Comparison of ENCODE assay signal across 1 cellular context in genomic region chr9:132031869-132032583, GRCh38.
TF ChIP-seq lines count a peak whose summit lies in the region.

No MANE protein-coding gene starts in this region.

TF ChIP-seq in GM12878, 131 proteins besides CTCF, POLR2A, EP300 and RAD21:
- TF ChIP-seq KLF5 (IDR thresholded peaks at IDR 0.05; ENCODE audit: partially characterized antibody): no peak
- TF ChIP-seq, protein P1, sequence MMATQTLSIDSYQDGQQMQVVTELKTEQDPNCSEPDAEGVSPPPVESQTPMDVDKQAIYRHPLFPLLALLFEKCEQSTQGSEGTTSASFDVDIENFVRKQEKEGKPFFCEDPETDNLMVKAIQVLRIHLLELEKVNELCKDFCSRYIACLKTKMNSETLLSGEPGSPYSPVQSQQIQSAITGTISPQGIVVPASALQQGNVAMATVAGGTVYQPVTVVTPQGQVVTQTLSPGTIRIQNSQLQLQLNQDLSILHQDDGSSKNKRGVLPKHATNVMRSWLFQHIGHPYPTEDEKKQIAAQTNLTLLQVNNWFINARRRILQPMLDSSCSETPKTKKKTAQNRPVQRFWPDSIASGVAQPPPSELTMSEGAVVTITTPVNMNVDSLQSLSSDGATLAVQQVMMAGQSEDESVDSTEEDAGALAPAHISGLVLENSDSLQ (IDR thresholded peaks at IDR 0.05): peak; percentile 24; the same call in 1 of the 2 replicates
- TF ChIP-seq SPI1 (IDR thresholded peaks at IDR 0.05; ENCODE audit: borderline replicate concordance, insufficient read depth, low read depth, low read length): no peak
- TF ChIP-seq ZBTB33 (IDR thresholded peaks at IDR 0.05): no peak
- no peak for TF ChIP-seq CHD2 (IDR thresholded peaks at IDR 0.05; ENCODE audit: borderline replicate concordance, low read depth, low read length)
- TF ChIP-seq HDAC6 (IDR thresholded peaks at IDR 0.05; ENCODE audit: unreplicated experiment): no peak
- TF ChIP-seq ZNF24 (IDR thresholded peaks at IDR 0.05): peak; percentile 84
- TF ChIP-seq ZBTB40 (IDR thresholded peaks at IDR 0.05; ENCODE audit: borderline replicate concordance): no peak
- no peak for TF ChIP-seq ETV6 (conservative IDR thresholded peaks at IDR 0.05 in 1 of 2, IDR thresholded peaks at IDR 0.05 in 1 of 2; ENCODE audit: borderline replicate concordance in 1 of 2, low read depth in 1 of 2)
- 0 out of 2 replicates have a peak, but pooled peaks have one; percentile 48 for TF ChIP-seq ZNF384 (IDR thresholded peaks at IDR 0.05; ENCODE audit: borderline replicate concordance, low read depth, low read length)
- TF ChIP-seq RFX5 (IDR thresholded peaks at IDR 0.05; ENCODE audit: low read depth, low read length): no peak
- TF ChIP-seq TARDBP (IDR thresholded peaks at IDR 0.05; ENCODE audit: borderline replicate concordance): no peak
- no peak for TF ChIP-seq NR2C2 (IDR thresholded peaks at IDR 0.05; ENCODE audit: borderline replicate concordance, control insufficient read depth, insufficient read length, low read depth)
- TF ChIP-seq RUNX3 (IDR thresholded peaks at IDR 0.05; ENCODE audit: low read length): peak; percentile 51
